In the genomic region with DNA sequence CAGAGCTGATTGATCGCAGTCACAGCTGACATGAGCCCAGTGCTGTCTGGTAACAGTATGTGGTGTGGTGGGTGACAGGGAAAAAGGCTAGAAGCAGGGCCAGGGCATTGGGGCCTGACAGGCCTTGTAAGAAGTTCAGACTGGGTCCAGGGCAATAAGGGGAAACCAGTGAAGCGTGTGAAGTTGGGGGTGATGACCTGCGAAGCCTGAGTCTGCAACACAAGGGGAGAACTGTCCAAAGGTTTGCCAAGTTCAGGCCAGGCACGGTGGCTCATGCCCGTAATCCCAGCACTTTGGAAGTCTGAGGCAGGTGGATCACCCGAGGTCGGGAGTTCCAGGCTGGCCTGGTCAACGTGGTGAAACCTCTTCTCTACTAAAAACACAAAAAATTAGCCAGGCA, we compare ENCODE assay signal across 7 cellular contexts.
"Had no signal": no experiment of that assay in that cellular context is flagged by ENCODE, and none has a peak within 500 bp of the region (broad histone marks: within the 10 kb centered on the region; RNA-seq: fewer than 3 reads in every experiment).

No MANE protein-coding gene starts in this region.

- H3K9ac ChIP-seq: GM23248 had no signal

- H3K4me3 Mint-ChIP-seq: IgD-negative memory B cell had no signal

- H3K36me3 ChIP-seq: HAP-1 had no signal

- H3K4me3 ChIP-seq: GM23248, HAP-1 had no signal

- H3K27me3 Mint-ChIP-seq: IgD-negative memory B cell had no signal

- H3K4me1 ChIP-seq: HAP-1 had no signal

- DNase-seq: GOT3, H7, KBM-7 had no signal

- H3K9me3 ChIP-seq: HAP-1 had no signal

- H3K36me3 Mint-ChIP-seq: IgD-negative memory B cell had no signal

- H3K27ac ChIP-seq: GM23248, HL-60 had no signal

- H2AFZ ChIP-seq: GM23248 had no signal
